In the genomic region with DNA sequence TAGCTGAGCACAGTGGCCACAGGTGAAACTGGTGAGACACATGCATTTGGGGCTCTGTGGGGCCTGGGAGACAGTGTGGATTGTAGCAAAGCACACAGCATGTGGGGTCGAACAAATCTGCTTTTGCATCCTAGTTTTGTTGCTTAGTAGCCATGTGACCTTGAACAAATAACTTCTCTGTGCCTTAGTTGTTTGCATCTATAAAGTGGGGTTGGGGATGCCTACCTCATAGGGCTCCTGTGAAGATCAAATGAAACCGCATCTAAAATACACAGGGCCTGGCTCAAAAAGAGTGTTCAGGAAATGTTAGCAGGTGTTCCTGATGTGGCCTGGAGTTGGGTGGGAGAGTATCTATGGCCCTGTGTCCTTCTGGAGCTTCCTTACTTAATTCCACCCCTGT, we compare ENCODE assay signal across 18 cellular contexts. TPM values are rescaled to one million over a fixed set of nuclear protein-coding genes. Genes with fewer than 3 reads are reported as not detected.
"Had no signal": no experiment of that assay in that cellular context is flagged by ENCODE, and none has a peak within 500 bp of the region (broad histone marks: within the 10 kb centered on the region; RNA-seq: fewer than 3 reads in every experiment).

No MANE protein-coding gene starts in this region.

- H3K27ac ChIP-seq: ascending aorta, breast epithelium, foreskin keratinocyte, pancreas, thyroid gland had no signal

- ATAC-seq: activated T-helper 17 cell treated with anti-CD3 and anti-CD28 coated beads, Interleukin-2, amount 50 U/mL, for 72 hours; effector memory CD8-positive, alpha-beta T cell; foreskin keratinocyte; pancreas; stimulated activated memory B cell treated with anti-CD40 and anti-IgM and Interleukin-4, amounts not matched to agents 10 μg/mL and 1 μg/mL and 100 μg/mL, for 72 hours had no signal

- H3K9me3 Mint-ChIP-seq: activated T-helper 17 cell treated with anti-CD3 and anti-CD28 coated beads, Interleukin-2, amount 50 U/mL, for 72 hours; effector memory CD8-positive, alpha-beta T cell; nephron progenitor cell; stimulated activated memory B cell treated with anti-CD40 and anti-IgM and Interleukin-4, amounts not matched to agents 10 μg/mL and 1 μg/mL and 100 μg/mL, for 72 hours had no signal

- H3K9me3 ChIP-seq: ascending aorta, breast epithelium, pancreas, thyroid gland had no signal

- DNase-seq: activated CD4-positive, alpha-beta T cell treated with anti-CD3 and anti-CD28 coated beads, Interleukin-2, amount 50 U/mL, for 1 hour; activated CD8-positive, alpha-beta memory T cell treated with anti-CD3 and anti-CD28 coated beads for 24 hours; activated naive CD4-positive, alpha-beta T cell treated with Interleukin-2 at 50 U/mL for 16 hours; dermis blood vessel endothelial cell; effector memory CD8-positive, alpha-beta T cell; foreskin keratinocyte; head of caudate nucleus; mammary epithelial cell; nephron progenitor cell; pancreas; stimulated activated CD4-positive, alpha-beta T cell treated with anti-CD3 and anti-CD28 coated beads, Interleukin-12 subunit alpha, Interleukin-12 subunit beta, amount 100 ng/mL, for 4 hours; thyroid gland had no signal

- H3K36me3 ChIP-seq: ascending aorta, breast epithelium, pancreas, thyroid gland had no signal

- H3K27me3 Mint-ChIP-seq: activated T-helper 17 cell treated with anti-CD3 and anti-CD28 coated beads, Interleukin-2, amount 50 U/mL, for 72 hours had no signal

- H3K4me3 ChIP-seq: ascending aorta, breast epithelium, pancreas, thyroid gland had no signal

- H3K27ac Mint-ChIP-seq: activated T-helper 17 cell treated with anti-CD3 and anti-CD28 coated beads, Interleukin-2, amount 50 U/mL, for 72 hours; nephron progenitor cell; stimulated activated memory B cell treated with anti-CD40 and anti-IgM and Interleukin-4, amounts not matched to agents 10 μg/mL and 1 μg/mL and 100 μg/mL, for 72 hours had no signal

- H3K36me3 Mint-ChIP-seq: stimulated activated memory B cell treated with anti-CD40 and anti-IgM and Interleukin-4, amounts not matched to agents 10 μg/mL and 1 μg/mL and 100 μg/mL, for 72 hours had no signal

- H3K4me1 Mint-ChIP-seq: activated T-helper 17 cell treated with anti-CD3 and anti-CD28 coated beads, Interleukin-2, amount 50 U/mL, for 72 hours had no signal

- H3K4me3 Mint-ChIP-seq: activated T-helper 17 cell treated with anti-CD3 and anti-CD28 coated beads, Interleukin-2, amount 50 U/mL, for 72 hours; effector memory CD8-positive, alpha-beta T cell; stimulated activated memory B cell treated with anti-CD40 and anti-IgM and Interleukin-4, amounts not matched to agents 10 μg/mL and 1 μg/mL and 100 μg/mL, for 72 hours had no signal

- H3K27me3 ChIP-seq: ascending aorta, breast epithelium, foreskin keratinocyte, pancreas, thyroid gland had no signal

- H3K4me1 ChIP-seq: breast epithelium had no signal

RNA-seq across cellular contexts. Expression of a gene that starts 30.3 kb away (rescaled TPM):
- total RNA-seq: activated T-helper 17 cell treated with anti-CD3 and anti-CD28 coated beads, Interleukin-2, amount 50 U/mL, for 72 hours; ascending aorta; chondrocyte; foreskin keratinocyte; mammary epithelial cell; mononuclear cell had no signal
- polyA plus RNA-seq: foreskin keratinocyte, mammary epithelial cell had no signal
